22 cellular contexts compared by ENCODE assay signal in the genomic region with DNA sequence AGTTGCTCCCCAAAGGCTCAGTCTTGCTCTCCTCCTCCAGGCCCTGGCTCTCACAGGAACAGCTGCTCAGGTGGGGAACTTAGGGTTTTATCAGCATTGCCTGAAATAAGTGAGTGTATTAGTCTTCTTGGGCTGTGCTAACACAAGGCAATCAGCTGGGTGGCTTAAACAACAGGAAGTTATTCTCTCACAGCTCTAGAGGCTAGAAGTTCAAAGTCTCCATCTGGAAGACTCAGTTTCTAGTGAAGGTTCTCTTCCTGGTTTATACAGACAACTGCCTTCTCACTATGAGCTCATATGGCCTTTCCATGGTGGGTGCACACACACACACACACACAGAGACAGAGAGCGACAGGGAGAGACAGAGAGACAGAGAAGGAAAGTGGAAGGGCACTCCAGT. TPM values are rescaled to one million over a fixed set of nuclear protein-coding genes. Genes with fewer than 3 reads are reported as not detected.
DNase-seq lines count a peak whose midpoint lies in the region; ATAC-seq lines count a peak whose summit lies in the region.
"Had no signal": no experiment of that assay in that cellular context is flagged by ENCODE, and none has a peak within 500 bp of the region (broad histone marks: within the 10 kb centered on the region; RNA-seq: fewer than 3 reads in every experiment).

No MANE protein-coding gene starts in this region.

- H3K36me3 ChIP-seq in BLaER1, result no peaks in the 10 kb centered on the region
- no peaks in the 10 kb centered on the region; the same call in 1 of the 2 replicates for H3K36me3 ChIP-seq in KOPT-K1 (ENCODE audit: insufficient read depth, low read length)
- H3K36me3 ChIP-seq in CD8-positive, alpha-beta memory T cell (ENCODE audit: insufficient read depth, low read length), result no peaks in the 10 kb centered on the region
- H3K36me3 ChIP-seq: right atrium auricular region had no signal

- no peaks in the 10 kb centered on the region for H3K27me3 ChIP-seq in BLaER1
- H3K27me3 ChIP-seq in CD8-positive, alpha-beta memory T cell (ENCODE audit: insufficient read depth, low read length, poor library complexity, severe bottlenecking), result no peaks in the 10 kb centered on the region
- H3K27me3 ChIP-seq: right atrium auricular region had no signal

- DNase-seq in activated naive CD8-positive, alpha-beta T cell treated with anti-CD3 and anti-CD28 coated beads for 36 hours, result no peak
- no peak for DNase-seq in activated gamma-delta T cell (lab: John Stamatoyannopoulos, UW)
- DNase-seq in CD8-positive, alpha-beta memory T cell, result no peak
- no peak for DNase-seq in NCI-H748 treated with DMSO at 0.1 percent for 48 hours (lab: John Stamatoyannopoulos, UW)
- DNase-seq in iPS-NIHi11 (ENCODE audit: low spot score), result no peak
- DNase-seq: activated effector memory CD4-positive, alpha-beta T cell treated with Interleukin-2 at 50 U/mL for 16 hours; aorta; cerebellar nuclear complex; COR-L47; hippocampal formation; mucosa of descending colon; NCI-H1930; NCI-H510A treated with DMSO at 0.1 percent for 48 hours; nucleus accumbens; PC-9 had no signal

- ATAC-seq in GM19395 (IDR thresholded peaks at IDR 0.05; ENCODE audit: unreplicated experiment), result peak; percentile 22
- ATAC-seq: mucosa of descending colon had no signal

- H3K9ac ChIP-seq in BLaER1, result peak overlapping the region; percentile 79

- H3K4me2 ChIP-seq in BLaER1, result peak overlapping the region; percentile 94
- H3K4me2 ChIP-seq: PC-9 had no signal

- peaks cover 95% of the 10 kb centered on the region for H3K4me1 ChIP-seq in BLaER1
- H3K4me1 ChIP-seq in CD8-positive, alpha-beta memory T cell (ENCODE audit: insufficient read depth, low read length), result no peaks in the 10 kb centered on the region
- H3K4me1 ChIP-seq: right atrium auricular region had no signal

- CTCF ChIA-PET in CD8-positive, alpha-beta memory T cell (lab: Charles Lee), result no interaction called here

- no peak overlapping the region for H3K4me3 Mint-ChIP-seq in activated naive CD8-positive, alpha-beta T cell treated with anti-CD3 and anti-CD28 coated beads for 36 hours
- no peak overlapping the region for H3K4me3 Mint-ChIP-seq in CD8-positive, alpha-beta memory T cell

- peak overlapping the region; percentile 82 for H3K27ac ChIP-seq in BLaER1
- peak overlapping the region; percentile 89 for H3K27ac ChIP-seq in KOPT-K1 (ENCODE audit: low read depth, low read length, poor library complexity, severe bottlenecking)
- no peak overlapping the region for H3K27ac ChIP-seq in CD8-positive, alpha-beta memory T cell (ENCODE audit: low read depth, low read length)
- H3K27ac ChIP-seq: PC-9, right atrium auricular region had no signal

- H3K27ac Mint-ChIP-seq in activated naive CD8-positive, alpha-beta T cell treated with anti-CD3 and anti-CD28 coated beads for 36 hours, result peak overlapping the region; percentile 65
- H3K27ac Mint-ChIP-seq in CD8-positive, alpha-beta memory T cell, result no peak overlapping the region

- no peaks in the 10 kb centered on the region for H3K9me3 Mint-ChIP-seq in activated naive CD8-positive, alpha-beta T cell treated with anti-CD3 and anti-CD28 coated beads for 36 hours
- peaks cover 0 to 6% (median 4%) of the 10 kb centered on the region in 5 donors for H3K9me3 Mint-ChIP-seq in CD8-positive, alpha-beta memory T cell

- H3K4me3 ChIP-seq in BLaER1, result peak overlapping the region; percentile 57
- H3K4me3 ChIP-seq in CD8-positive, alpha-beta memory T cell (ENCODE audit: low read length), result no peak overlapping the region
- H3K4me3 ChIP-seq: mucosa of descending colon, PC-9, right atrium auricular region had no signal

- POLR2A ChIA-PET in CD8-positive, alpha-beta memory T cell (lab: Charles Lee), result no interaction called here

- no peaks in the 10 kb centered on the region for H3K36me3 Mint-ChIP-seq in activated naive CD8-positive, alpha-beta T cell treated with anti-CD3 and anti-CD28 coated beads for 36 hours
- H3K36me3 Mint-ChIP-seq in CD8-positive, alpha-beta memory T cell, result no peaks in the 10 kb centered on the region

- H3K9me3 ChIP-seq in BLaER1 (peaks cover 15% of the 10 kb centered on the region), KOPT-K1 (ENCODE audit: insufficient read depth, low read length, poor library complexity, severe bottlenecking) (no peaks in the 10 kb centered on the region)
- no peaks in the 10 kb centered on the region for H3K9me3 ChIP-seq in CD8-positive, alpha-beta memory T cell (ENCODE audit: low read length)
- H3K9me3 ChIP-seq: right atrium auricular region had no signal

- H3K4me1 Mint-ChIP-seq in activated naive CD8-positive, alpha-beta T cell treated with anti-CD3 and anti-CD28 coated beads for 36 hours, result peaks cover 17% of the 10 kb centered on the region
- peaks cover 9 to 11% (median 10%) of the 10 kb centered on the region in 3 donors for H3K4me1 Mint-ChIP-seq in CD8-positive, alpha-beta memory T cell

- no peaks in the 10 kb centered on the region for H4K20me1 ChIP-seq in BLaER1

- peaks cover 25% of the 10 kb centered on the region for H3K27me3 Mint-ChIP-seq in activated naive CD8-positive, alpha-beta T cell treated with anti-CD3 and anti-CD28 coated beads for 36 hours
- H3K27me3 Mint-ChIP-seq in CD8-positive, alpha-beta memory T cell, result peaks cover 14 to 41% of the 10 kb centered on the region in 2 donors

RNA-seq across cellular contexts. Expression of gene CD1C, which starts 2.8 kb away (rescaled TPM):
- under 1 TPM; 0.24 to 0.29 TPM for total RNA-seq in activated naive CD8-positive, alpha-beta T cell treated with anti-CD3 and anti-CD28 coated beads for 36 hours
- total RNA-seq in CD8-positive, alpha-beta memory T cell, result under 1 TPM; 0.31 to 0.37 TPM
- polyA plus RNA-seq in CD8-positive, alpha-beta memory T cell, result not detected
- total RNA-seq: HT-29, M059J, PC-9 had no signal

RNA-seq across cellular contexts. Expression of gene CD1A, which starts 32.7 kb away (rescaled TPM):
- total RNA-seq in activated naive CD8-positive, alpha-beta T cell treated with anti-CD3 and anti-CD28 coated beads for 36 hours, result under 1 TPM; 0.40 to 0.60 TPM
- under 1 TPM; 0.09 to 0.13 TPM for total RNA-seq in CD8-positive, alpha-beta memory T cell
- polyA plus RNA-seq in CD8-positive, alpha-beta memory T cell, result not detected
- total RNA-seq: aorta, HT-29, M059J, mucosa of descending colon, PC-9, right atrium auricular region had no signal

RNA-seq across cellular contexts. Expression of gene CD1B, which starts 44.4 kb away (rescaled TPM):
- not detected for total RNA-seq in activated naive CD8-positive, alpha-beta T cell treated with anti-CD3 and anti-CD28 coated beads for 36 hours
- not detected for total RNA-seq in CD8-positive, alpha-beta memory T cell
- polyA plus RNA-seq in CD8-positive, alpha-beta memory T cell, result not detected
- total RNA-seq: activated CD8-positive, alpha-beta memory T cell treated with anti-CD3 and anti-CD28 coated beads for 36 hours; aorta; HT-29; M059J; mucosa of descending colon; PC-9; right atrium auricular region had no signal
- polyA plus RNA-seq: aorta had no signal
